ENCODE assay signal across 8 cellular contexts in the genomic region with DNA sequence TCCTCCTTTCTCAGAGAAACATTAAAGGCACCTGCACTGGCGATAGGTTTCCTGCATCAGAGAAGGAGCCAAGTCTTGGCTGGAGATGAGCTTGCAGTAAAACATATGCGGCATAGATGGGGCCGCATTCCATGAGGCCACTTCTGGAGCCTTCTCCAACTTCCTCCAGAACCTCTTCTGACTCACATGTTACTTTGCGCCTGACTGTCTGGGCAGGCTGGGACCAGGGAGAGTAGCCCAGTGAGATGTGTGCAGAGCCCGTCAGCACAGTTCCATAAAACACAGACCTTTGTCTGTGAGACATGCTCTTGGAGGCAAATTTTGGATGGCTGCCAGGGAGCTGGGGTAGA. TPM values are rescaled to one million over a fixed set of nuclear protein-coding genes. Genes with fewer than 3 reads are reported as not detected.
DNase-seq lines count a peak whose midpoint lies in the region; ATAC-seq and TF ChIP-seq lines count a peak whose summit lies in the region.

No MANE protein-coding gene starts in this region.

- intact Hi-C loops in prostate gland (cut with DNase I), result loop anchor here (1.0 to 5.0 kb wide), 4 partner anchors 62 to 247 kb away; a partner anchor contains a TSS

- TF ChIP-seq POLR2A in prostate gland (IDR thresholded peaks at IDR 0.05), result no peak

- DNase-seq in HS-5 (ENCODE audit: low read depth) (peak; percentile 5), epithelial cell of prostate (ENCODE audit: low read depth, low spot score) (peak; percentile 45), prostate gland (ENCODE audit: low spot score) (no peak), NCI-H2029 (lab: John Stamatoyannopoulos, UW) (no peak), KG1 (lab: John Stamatoyannopoulos, UW) (no peak)

- TF ChIP-seq CTCF in VCaP (conservative IDR thresholded peaks at IDR 0.05) (no peak), prostate gland (IDR thresholded peaks at IDR 0.05) (no peak)

- H3K36me3 ChIP-seq in prostate gland, result peaks cover 0 to 3% of the 10 kb centered on the region in 2 donors

- H3K27me3 ChIP-seq in prostate gland (replicated peaks; ENCODE audit: insufficient read depth), result no peaks in the 10 kb centered on the region

- no peaks in the 10 kb centered on the region for H3K4me1 ChIP-seq in prostate gland (replicated peaks)

- H3K4me3 ChIP-seq in prostate gland, result no peak overlapping the region

- H3K27ac ChIP-seq in VCaP, result peak overlapping the region; percentile 59
- peak overlapping the region; percentile 21 for H3K27ac ChIP-seq in epithelial cell of prostate
- H3K27ac ChIP-seq in prostate gland, result peak overlapping the region; percentile 64 to 71

- WGBS in prostate gland, result 49% methylated on average over 5 of the region's 5 CpGs

- ATAC-seq in HG03196 (IDR thresholded peaks at IDR 0.05; ENCODE audit: unreplicated experiment) (no peak), GM18907 (IDR thresholded peaks at IDR 0.05; ENCODE audit: unreplicated experiment) (no peak)

- H3K9me3 ChIP-seq in prostate gland, result no peaks in the 10 kb centered on the region

RNA-seq across cellular contexts. Expression of a gene that starts 55.4 kb away (rescaled TPM):
- total RNA-seq in prostate gland, result 10 to 100 TPM; 18.1 to 21.0 TPM

Comparison
In these comparisons a context has a peak if more than half of its experiments do, and no peak if none do; other contexts are left out.
1. DNase-seq: peak in HS-5 (single experiment) and epithelial cell of prostate (single experiment); none in prostate gland (single experiment), NCI-H2029 (single experiment) and KG1 (single experiment).
2. Peak in every context shown above with its lines, with median percentiles within 50 percentile points of each other: H3K27ac ChIP-seq.